ENCODE assay signal across 13 cellular contexts in genomic region chr1:33094486-33094885, GRCh38. TPM values are rescaled to one million over a fixed set of nuclear protein-coding genes. Genes with fewer than 3 reads are reported as not detected.
DNase-seq lines count a peak whose midpoint lies in the region; ATAC-seq and TF ChIP-seq lines count a peak whose summit lies in the region.
"Had no signal": no experiment of that assay in that cellular context is flagged by ENCODE, and none has a peak within 500 bp of the region (broad histone marks: within the 10 kb centered on the region; RNA-seq: fewer than 3 reads in every experiment).

No MANE protein-coding gene starts in this region.

- H3K4ac ChIP-seq in IMR-90 (ENCODE audit: low read depth, low read length) = peak overlapping the region; percentile 92

- no TSS peak for BruUV-seq in IMR-90 (replicated peaks; lab: Mats Ljungman, UMichigan)

- H3K4me1 ChIP-seq in IMR-90 (ENCODE audit: control insufficient read depth, insufficient read depth, low read length) = peaks cover 31% of the 10 kb centered on the region

- intact Hi-C loops in activated naive CD4-positive, alpha-beta T cell treated with anti-CD3 and anti-CD28 coated beads for 36 hours (cut with micrococcal nuclease) = no loop called here
- intact Hi-C loops in IMR-90 (cut with micrococcal nuclease) = loop anchor here (10.0 kb wide), 2 partner anchors 270 to 390 kb away; partner anchors contain the start of gene SYNC
- intact Hi-C loops in left colon (cut with DNase I, micrococcal nuclease) = no loop called here

- H3K4me1 Mint-ChIP-seq in activated naive CD4-positive, alpha-beta T cell treated with anti-CD3 and anti-CD28 coated beads, Interleukin-2, amount 10 ng/mL, durations not matched to agents 7 days and 5 days = peaks cover 61% of the 10 kb centered on the region
- H3K4me1 Mint-ChIP-seq in activated naive CD4-positive, alpha-beta T cell treated with anti-CD3 and anti-CD28 coated beads for 36 hours (ENCODE audit: low read depth) = peaks cover 23% of the 10 kb centered on the region
- H3K4me1 Mint-ChIP-seq in type B pancreatic cell (ENCODE audit: unreplicated experiment) (peaks cover 5% of the 10 kb centered on the region), glutamatergic neuron (ENCODE audit: low read depth, unreplicated experiment) (no peaks in the 10 kb centered on the region)

- H3K9me3 Mint-ChIP-seq in activated naive CD4-positive, alpha-beta T cell treated with anti-CD3 and anti-CD28 coated beads, Interleukin-2, amount 10 ng/mL, durations not matched to agents 7 days and 5 days = no peaks in the 10 kb centered on the region
- no peaks in the 10 kb centered on the region for H3K9me3 Mint-ChIP-seq in activated naive CD4-positive, alpha-beta T cell treated with anti-CD3 and anti-CD28 coated beads for 36 hours
- H3K9me3 Mint-ChIP-seq in type B pancreatic cell (no peaks in the 10 kb centered on the region), glutamatergic neuron (ENCODE audit: unreplicated experiment) (peaks cover 1% of the 10 kb centered on the region)
- H3K9me3 Mint-ChIP-seq: CD4-positive, CD25-positive, alpha-beta regulatory T cell; H9 had no signal

- peak overlapping the region; percentile 83 for H4K91ac ChIP-seq in IMR-90 (ENCODE audit: insufficient read depth, low read depth, low read length)

- H3K9ac ChIP-seq in IMR-90 (ENCODE audit: low read depth, low read length) = no peak overlapping the region
- H3K9ac ChIP-seq: BLaER1 treated with 17β-estradiol and CSF1 and Interleukin-3, amounts not matched to agents 10 nM and 100 nM; GM23248 had no signal

- H3K9me3 ChIP-seq in IMR-90 (ENCODE audit: control insufficient read depth, insufficient read depth, low read length) = no peaks in the 10 kb centered on the region
- H3K9me3 ChIP-seq: BLaER1 treated with 17β-estradiol and CSF1 and Interleukin-3, amounts not matched to agents 10 nM and 100 nM had no signal

- H3K27ac Mint-ChIP-seq in activated naive CD4-positive, alpha-beta T cell treated with anti-CD3 and anti-CD28 coated beads, Interleukin-2, amount 10 ng/mL, durations not matched to agents 7 days and 5 days = peak overlapping the region; percentile 49
- H3K27ac Mint-ChIP-seq in activated naive CD4-positive, alpha-beta T cell treated with anti-CD3 and anti-CD28 coated beads for 36 hours = no peak overlapping the region
- H3K27ac Mint-ChIP-seq in type B pancreatic cell (no peak overlapping the region), glutamatergic neuron (ENCODE audit: unreplicated experiment) (no peak overlapping the region)
- H3K27ac Mint-ChIP-seq: CD4-positive, CD25-positive, alpha-beta regulatory T cell; H9 had no signal

- peak overlapping the region; percentile 51 to 81; a peak in 3 of 4 replicates for H4K8ac ChIP-seq in IMR-90 (ENCODE audit: low read depth in 2 of 2, low read length in 2 of 2)

- H3K27ac ChIP-seq in IMR-90 (ENCODE audit: insufficient read depth, low read length) = no peak overlapping the region
- H3K27ac ChIP-seq: BLaER1 treated with 17β-estradiol and CSF1 and Interleukin-3, amounts not matched to agents 10 nM and 100 nM; GM23248 had no signal

- no peak for TF ChIP-seq POLR2A in IMR-90 (IDR thresholded peaks at IDR 0.05; ENCODE audit: low read depth, low read length)

- in situ Hi-C loops in IMR-90 (cut with MboI; ENCODE audit: low sequenced_read_pairs) = loop anchor here (10.0 to 25.0 kb wide), 2 partner anchors 370 to 518 kb away; no protein-coding TSS in a partner anchor

- peak overlapping the region; percentile 76 for H2BK5ac ChIP-seq in IMR-90 (ENCODE audit: low read depth, low read length, poor library complexity, severe bottlenecking)

- no peak for DNase-seq in activated naive CD4-positive, alpha-beta T cell treated with anti-CD3 and anti-CD28 coated beads, Interleukin-2, amount 10 ng/mL, durations not matched to agents 7 days and 5 days
- no peak for DNase-seq in activated naive CD4-positive, alpha-beta T cell treated with anti-CD3 and anti-CD28 coated beads for 36 hours
- no peak for DNase-seq in IMR-90
- DNase-seq in left colon = no peak
- DNase-seq in type B pancreatic cell (ENCODE audit: extremely low spot score, unreplicated experiment) = peak; percentile 50
- no peak for DNase-seq in NCI-H345 treated with DMSO at 0.1 percent for 48 hours (lab: John Stamatoyannopoulos, UW; ENCODE audit: unreplicated experiment)
- no peak for DNase-seq in glutamatergic neuron
- DNase-seq: CD4-positive, CD25-positive, alpha-beta regulatory T cell had no signal

- peak overlapping the region; percentile 98; the same call in 2 of the 3 replicates for H2BK15ac ChIP-seq in IMR-90 (ENCODE audit: low read depth, low read length)

- H3K4me3 Mint-ChIP-seq in activated naive CD4-positive, alpha-beta T cell treated with anti-CD3 and anti-CD28 coated beads, Interleukin-2, amount 10 ng/mL, durations not matched to agents 7 days and 5 days = no peak overlapping the region
- H3K4me3 Mint-ChIP-seq in activated naive CD4-positive, alpha-beta T cell treated with anti-CD3 and anti-CD28 coated beads for 36 hours = no peak overlapping the region
- H3K4me3 Mint-ChIP-seq in type B pancreatic cell (no peak overlapping the region), glutamatergic neuron (ENCODE audit: unreplicated experiment) (no peak overlapping the region)
- H3K4me3 Mint-ChIP-seq: CD4-positive, CD25-positive, alpha-beta regulatory T cell; H9 had no signal

- H4K5ac ChIP-seq in IMR-90 (ENCODE audit: low read depth, low read length) = peak overlapping the region; percentile 56; the same call in 1 of the 2 replicates

- peak overlapping the region; percentile 97 for H2BK20ac ChIP-seq in IMR-90 (ENCODE audit: low read depth, low read length)

- POLR2A ChIA-PET in IMR-90 (lab: Charles Lee; ENCODE audit: unreplicated experiment) = no interaction called here

- peaks cover 9 to 46% of the 10 kb centered on the region in 2 experiments for H3K79me1 ChIP-seq in IMR-90 (ENCODE audit: low read depth in 1 of 2, low read length in 2 of 2)

- no peak overlapping the region for H3K4me2 ChIP-seq in IMR-90 (ENCODE audit: low read depth, low read length)

- H3K9me1 ChIP-seq in IMR-90 (ENCODE audit: insufficient read depth, low read length) = peaks cover 29% of the 10 kb centered on the region

- 80% methylated on average over 1 of the region's 11 CpGs; no CpG with 5 or more reads in 1 of the 2 experiments for WGBS in IMR-90 (ENCODE audit: extremely low coverage in 2 of 2, insufficient read length in 1 of 2), 2 experiments

- H3K18ac ChIP-seq in IMR-90 (ENCODE audit: low read depth, low read length) = no peak overlapping the region

- no peak overlapping the region for H2AK9ac ChIP-seq in IMR-90 (replicated peaks; ENCODE audit: low read depth, low read length, poor library complexity)

- no peaks in the 10 kb centered on the region for H4K20me1 ChIP-seq in IMR-90 (ENCODE audit: insufficient read depth, low read length)

- TF ChIP-seq CTCF in IMR-90 (conservative IDR thresholded peaks at IDR 0.05; ENCODE audit: low read depth, low read length) (no peak), type B pancreatic cell (conservative IDR thresholded peaks at IDR 0.05) (no peak), glutamatergic neuron (IDR thresholded peaks at IDR 0.05; ENCODE audit: partially characterized antibody, unreplicated experiment) (no peak)

- H3K4me3 ChIP-seq in IMR-90 (ENCODE audit: insufficient read depth, low read depth, low read length) = no peak overlapping the region
- H3K4me3 ChIP-seq: BLaER1 treated with 17β-estradiol and CSF1 and Interleukin-3, amounts not matched to agents 10 nM and 100 nM; GM12878; GM23248 had no signal

- CTCF ChIA-PET in activated naive CD4-positive, alpha-beta T cell treated with anti-CD3 and anti-CD28 coated beads, Interleukin-2, amount 10 ng/mL, durations not matched to agents 7 days and 5 days (lab: Charles Lee) = interaction anchor here (0.7 to 1.8 kb wide), 12 partner anchors 8 to 1453 kb away, joined by 3 to 6 read pairs (median 3); no protein-coding TSS in a partner anchor
- CTCF ChIA-PET in activated naive CD4-positive, alpha-beta T cell treated with anti-CD3 and anti-CD28 coated beads for 36 hours (lab: Charles Lee) = interaction anchor here (1.0 to 5.3 kb wide), 5 partner anchors 11 to 377 kb away, joined by 3 to 51 read pairs (median 5); partner anchors contain the start of gene AZIN2
- CTCF ChIA-PET in IMR-90 (lab: Yijun Ruan, JAX) = no interaction called here

- peak overlapping the region; percentile 94 for H2AK5ac ChIP-seq in IMR-90 (ENCODE audit: low read depth, low read length)

- H3K27me3 ChIP-seq in IMR-90 (ENCODE audit: control insufficient read depth, insufficient read depth, low read length) = no peaks in the 10 kb centered on the region

- TF ChIP-seq RAD21 in IMR-90 (IDR thresholded peaks at IDR 0.05; ENCODE audit: low read length) = no peak

- H2BK120ac ChIP-seq in IMR-90 (ENCODE audit: low read depth, low read length) = peak overlapping the region; percentile 96

- H3K56ac ChIP-seq in IMR-90 (ENCODE audit: extremely low read depth, insufficient read depth, low read length) = no peak overlapping the region

- ATAC-seq in IMR-90 (ENCODE audit: low read depth) = no peak
- peak; percentile 17 for ATAC-seq in left colon
- no peak for ATAC-seq in GM19467 (IDR thresholded peaks at IDR 0.05; ENCODE audit: unreplicated experiment)
- ATAC-seq: GM12878 had no signal

- H3K14ac ChIP-seq in IMR-90 (replicated peaks; ENCODE audit: low read depth, low read length) = peak overlapping the region; percentile 91

- peaks cover 12% of the 10 kb centered on the region for H3K36me3 Mint-ChIP-seq in activated naive CD4-positive, alpha-beta T cell treated with anti-CD3 and anti-CD28 coated beads, Interleukin-2, amount 10 ng/mL, durations not matched to agents 7 days and 5 days
- H3K36me3 Mint-ChIP-seq in activated naive CD4-positive, alpha-beta T cell treated with anti-CD3 and anti-CD28 coated beads for 36 hours (ENCODE audit: low read depth) = peaks cover 2% of the 10 kb centered on the region
- H3K36me3 Mint-ChIP-seq in type B pancreatic cell (peaks cover 3% of the 10 kb centered on the region), glutamatergic neuron (ENCODE audit: unreplicated experiment) (no peaks in the 10 kb centered on the region)

- peaks cover 11% of the 10 kb centered on the region; the same call in 1 of the 2 replicates for H3K36me3 ChIP-seq in IMR-90 (ENCODE audit: control insufficient read depth, insufficient read depth, low read length)
- H3K36me3 ChIP-seq: BLaER1 treated with 17β-estradiol and CSF1 and Interleukin-3, amounts not matched to agents 10 nM and 100 nM had no signal

- H3K27me3 Mint-ChIP-seq in activated naive CD4-positive, alpha-beta T cell treated with anti-CD3 and anti-CD28 coated beads, Interleukin-2, amount 10 ng/mL, durations not matched to agents 7 days and 5 days = peaks cover 5% of the 10 kb centered on the region
- H3K27me3 Mint-ChIP-seq in activated naive CD4-positive, alpha-beta T cell treated with anti-CD3 and anti-CD28 coated beads for 36 hours (ENCODE audit: low read depth) = no peaks in the 10 kb centered on the region
- H3K27me3 Mint-ChIP-seq in type B pancreatic cell (no peaks in the 10 kb centered on the region), glutamatergic neuron (ENCODE audit: unreplicated experiment) (no peaks in the 10 kb centered on the region)

- H2AFZ ChIP-seq in IMR-90 (replicated peaks; ENCODE audit: low read length, poor library complexity) = peak overlapping the region; percentile 83

- dilution Hi-C loops in IMR-90 (cut with HindIII; ENCODE audit: low sequenced_read_pairs, unreplicated experiment) = no loop called here

- H3K23ac ChIP-seq in IMR-90 (ENCODE audit: low read depth, low read length) = no peak overlapping the region; the same call in 1 of the 2 replicates

RNA-seq across cellular contexts. Expression of gene AZIN2, which starts 13.5 kb away (rescaled TPM):
- total RNA-seq in activated naive CD4-positive, alpha-beta T cell treated with anti-CD3 and anti-CD28 coated beads for 36 hours = 1 to 10 TPM; 1.5 to 1.6 TPM
- 2.2 and 4.7 TPM in 2 replicates for total RNA-seq in IMR-90 (2012; rRNA removed)
- polyA plus RNA-seq in IMR-90 (2012; rRNA removed) = 8.0 and 8.9 TPM in 2 replicates
- 7.5 and 10.8 TPM in 2 replicates for polyA plus RNA-seq in IMR-90 (2012; cell fraction: cytosol; rRNA removed)
- polyA plus RNA-seq in IMR-90 (2012; cell fraction: nucleus; rRNA removed; ENCODE audit: low replicate concordance) = 26.2 and 26.3 TPM in 2 replicates
- total RNA-seq in left colon = 10 to 100 TPM; 10.1 to 22.7 TPM
- total RNA-seq in type B pancreatic cell (ENCODE audit: low replicate concordance) = 5.1 and 8.9 TPM in 2 replicates
- 7.0 TPM for total RNA-seq in glutamatergic neuron (ENCODE audit: unreplicated experiment)

RNA-seq across cellular contexts. Expression of gene AK2, which starts 57.8 kb away (rescaled TPM):
- total RNA-seq in activated naive CD4-positive, alpha-beta T cell treated with anti-CD3 and anti-CD28 coated beads for 36 hours = 100 to 1,000 TPM; 311 to 328 TPM
- total RNA-seq in IMR-90 (2012; rRNA removed) (118 and 168 TPM in 2 replicates), left colon (100 to 1,000 TPM; 173 to 222 TPM), type B pancreatic cell (ENCODE audit: low replicate concordance) (138 and 140 TPM in 2 replicates), glutamatergic neuron (ENCODE audit: unreplicated experiment) (52.7 TPM)
- 152 and 203 TPM in 2 replicates for polyA plus RNA-seq in IMR-90 (2012; rRNA removed)
- polyA plus RNA-seq in IMR-90 (2012; cell fraction: cytosol; rRNA removed) = 77.4 and 134 TPM in 2 replicates
- polyA plus RNA-seq in IMR-90 (2012; cell fraction: nucleus; rRNA removed; ENCODE audit: low replicate concordance) = 53.9 and 195 TPM in 2 replicates
